27 cellular contexts compared by ENCODE assay signal in the genomic region with DNA sequence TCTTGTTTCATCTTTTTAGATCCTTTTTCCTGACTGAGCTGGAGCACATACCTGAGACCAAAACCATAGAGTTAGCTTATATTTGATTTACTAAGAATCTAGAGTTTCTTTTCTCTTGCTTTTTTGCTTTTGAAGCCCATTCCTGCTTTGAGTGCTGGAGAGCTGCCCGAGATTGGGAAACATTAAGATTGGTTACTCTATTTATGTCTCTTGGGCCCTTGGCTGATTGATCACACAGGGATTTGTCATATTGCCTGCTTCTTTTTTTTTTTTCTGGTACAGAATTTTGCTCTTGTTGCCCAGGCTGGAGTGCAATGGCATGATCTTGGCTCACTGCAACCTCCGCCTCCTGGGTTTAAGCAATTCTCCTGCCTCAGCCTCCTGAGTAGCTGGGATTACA.
"Had no signal": no experiment of that assay in that cellular context is flagged by ENCODE, and none has a peak within 500 bp of the region (broad histone marks: within the 10 kb centered on the region; RNA-seq: fewer than 3 reads in every experiment).

No MANE protein-coding gene starts in this region.

- DNase-seq: activated CD4-positive, alpha-beta memory T cell treated with anti-CD3 and anti-CD28 coated beads, Interleukin-2, amount 10 ng/mL, durations not matched to agents 7 days and 5 days; activated CD4-positive, alpha-beta T cell treated with anti-CD3 and anti-CD28 coated beads, Interleukin-2, amount 10 ng/mL, durations not matched to agents 24 days and 14 days; activated CD4-positive, CD25-positive, alpha-beta regulatory T cell treated with anti-CD3 and anti-CD28 coated beads, Interleukin-2, amount 50 U/mL, for 72 hours; activated CD8-positive, alpha-beta memory T cell treated with anti-CD3 and anti-CD28 coated beads, Interleukin-2, amount 50 U/mL, for 48 hours; activated gamma-delta T cell; activated naive CD4-positive, alpha-beta T cell treated with anti-CD3 and anti-CD28 coated beads, Interleukin-2, amount 10 ng/mL, durations not matched to agents 7 days and 5 days; activated naive CD8-positive, alpha-beta T cell treated with anti-CD3 and anti-CD28 coated beads, Interleukin-2, amount 10 ng/mL, durations not matched to agents 7 days and 5 days; activated T-cell treated with anti-CD3 and anti-CD28 coated beads, Interleukin-2, amount 50 U/mL, for 24 hours; amniotic stem cell; central memory CD4-positive, alpha-beta T cell; effector CD4-positive, alpha-beta T cell; foreskin keratinocyte; left ventricle myocardium inferior; ovary; psoas muscle; stimulated activated CD4-positive, alpha-beta T cell treated with anti-CD3 and anti-CD28 coated beads, Interleukin-1b, Interleukin-23, amount 100 ng/mL, for 48 hours; stimulated activated CD4-positive, alpha-beta T cell treated with anti-CD3 and anti-CD28 coated beads, Interleukin-4, amount 100 ng/mL, for 4 hours; stimulated activated CD8-positive, alpha-beta memory T cell treated with anti-CD3 and anti-CD28 coated beads, Interleukin-4, amount 100 ng/mL, for 48 hours; stimulated activated naive CD8-positive, alpha-beta T cell treated with anti-CD3 and anti-CD28 coated beads, Interleukin-15, amount 100 ng/mL, for 72 hours; T-helper 17 cell; T1000; testis; transverse colon had no signal

- H3K4me3 ChIP-seq: breast epithelium, left ventricle myocardium inferior, ovary, psoas muscle, smooth muscle cell, testis, transverse colon had no signal

- H3K9me3 ChIP-seq: breast epithelium, left ventricle myocardium inferior, ovary, psoas muscle, testis, transverse colon had no signal

- ATAC-seq: foreskin keratinocyte; psoas muscle; stimulated activated memory B cell treated with anti-CD40 and anti-IgM and Interleukin-4, amounts not matched to agents 10 μg/mL and 1 μg/mL and 100 μg/mL, for 72 hours; stimulated activated naive CD8-positive, alpha-beta T cell treated with anti-CD3 and anti-CD28 coated beads, Interleukin-15, amount 100 ng/mL, for 72 hours; T-helper 17 cell had no signal

- H3K4me2 ChIP-seq: smooth muscle cell had no signal

- H3K4me1 ChIP-seq: breast epithelium, left ventricle myocardium inferior, psoas muscle, testis had no signal

- H3K27ac ChIP-seq: breast epithelium, epithelial cell of prostate, foreskin keratinocyte, left ventricle myocardium inferior, ovary, psoas muscle, testis had no signal

- H3K36me3 ChIP-seq: breast epithelium, left ventricle myocardium inferior, ovary, transverse colon had no signal

- H3K27me3 ChIP-seq: foreskin keratinocyte, ovary, testis, transverse colon had no signal
